Comparison of ENCODE assay signal across 12 cellular contexts in the genomic region with DNA sequence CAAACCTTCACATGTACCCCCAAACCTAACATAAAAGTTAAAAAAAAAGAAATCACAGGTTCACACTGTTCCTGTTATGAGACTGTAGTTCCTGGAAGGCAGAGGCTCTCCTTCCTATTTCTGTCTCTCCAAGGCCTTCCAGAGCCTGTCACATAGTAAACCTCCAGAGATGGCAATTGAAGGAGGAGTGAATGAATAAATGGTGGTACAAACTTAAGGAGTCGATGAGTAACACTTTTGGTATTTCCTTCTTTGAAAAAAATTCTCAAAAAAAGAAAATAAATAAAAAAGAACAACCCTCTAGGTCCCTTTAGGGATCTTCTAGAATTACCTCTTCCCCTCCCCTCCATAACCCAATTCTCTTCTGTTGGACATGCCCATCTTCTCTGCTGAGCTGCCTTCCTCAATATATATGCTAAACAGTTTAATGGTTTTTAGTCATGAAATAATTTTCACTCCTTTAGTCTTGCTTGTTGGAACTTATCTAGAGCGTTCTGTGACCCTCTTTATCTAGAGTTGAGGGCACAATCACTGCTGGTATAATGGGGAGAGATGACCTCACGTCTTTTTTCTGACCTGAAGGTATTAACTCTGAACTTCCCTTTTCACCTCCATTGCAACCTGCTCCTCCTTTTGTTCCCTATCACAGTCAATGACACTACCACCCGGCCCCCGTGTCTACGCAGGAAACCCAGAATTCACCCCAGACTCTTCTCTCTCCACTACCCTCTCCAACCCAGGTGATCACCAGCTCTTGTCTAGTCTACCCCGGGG. TPM values are rescaled to one million over a fixed set of nuclear protein-coding genes. Genes with fewer than 3 reads are reported as not detected.
DNase-seq lines count a peak whose midpoint lies in the region; ATAC-seq, FAIRE-seq and TF ChIP-seq lines count a peak whose summit lies in the region.
"Had no signal": no experiment of that assay in that cellular context is flagged by ENCODE, and none has a peak within 500 bp of the region (broad histone marks: within the 10 kb centered on the region; RNA-seq: fewer than 3 reads in every experiment).

No MANE protein-coding gene starts in this region.

- intact Hi-C loops in Calu3 (cut with micrococcal nuclease; ENCODE audit: unreplicated experiment) = no loop called here

- BruUV-seq in Calu3 (replicated peaks; lab: Mats Ljungman, UMichigan) = no TSS peak

- no peak overlapping the region for H3K4me3 ChIP-seq in choroid plexus epithelial cell (ENCODE audit: low read depth, low read length)

- H3K9me3 Mint-ChIP-seq in Calu3 (ENCODE audit: low read depth, unreplicated experiment) (no peaks in the 10 kb centered on the region), nephron progenitor cell (no peaks in the 10 kb centered on the region)
- no peaks in the 10 kb centered on the region for H3K9me3 Mint-ChIP-seq in effector memory CD8-positive, alpha-beta T cell

- DNase-seq in Calu3 = no peak
- peak; percentile 50 for DNase-seq in OCI-M1 (lab: John Stamatoyannopoulos, UW)
- DNase-seq in choroid plexus epithelial cell (ENCODE audit: low read depth) = peak; percentile 65
- no peak for DNase-seq in nephron progenitor cell
- no peak for DNase-seq in NCI-H2081 (lab: John Stamatoyannopoulos, UW)
- no peak for DNase-seq in GM12891 (ENCODE audit: insufficient read length, low spot score)
- DNase-seq in effector memory CD8-positive, alpha-beta T cell = no peak
- no peak for DNase-seq in activated CD4-positive, alpha-beta T cell treated with anti-CD3 and anti-CD28 coated beads for 1 hour
- DNase-seq: activated gamma-delta T cell, NCI-H1930 had no signal

- H3K4me3 Mint-ChIP-seq in Calu3 (ENCODE audit: low read depth, unreplicated experiment) (peak overlapping the region; percentile 92), nephron progenitor cell (peak overlapping the region; percentile 61)
- peak overlapping the region in 1 of 2 donors; percentile 42 for H3K4me3 Mint-ChIP-seq in effector memory CD8-positive, alpha-beta T cell

- H3K4me1 Mint-ChIP-seq in Calu3 (ENCODE audit: low read depth, unreplicated experiment) = peaks cover 27% of the 10 kb centered on the region
- H3K4me1 Mint-ChIP-seq in nephron progenitor cell = peaks cover 36% of the 10 kb centered on the region
- peaks cover 16 to 30% of the 10 kb centered on the region in 2 donors for H3K4me1 Mint-ChIP-seq in effector memory CD8-positive, alpha-beta T cell (ENCODE audit: low read depth in 2 of 2)

- H3K27ac Mint-ChIP-seq in Calu3 (ENCODE audit: unreplicated experiment) (peak overlapping the region; percentile 100), nephron progenitor cell (no peak overlapping the region)
- peak overlapping the region in 1 of 2 donors; percentile 97 for H3K27ac Mint-ChIP-seq in effector memory CD8-positive, alpha-beta T cell

- H3K27me3 Mint-ChIP-seq in Calu3 (ENCODE audit: unreplicated experiment) (peaks cover 7% of the 10 kb centered on the region), nephron progenitor cell (ENCODE audit: low read depth, poor library complexity) (peaks cover 9% of the 10 kb centered on the region)
- H3K27me3 Mint-ChIP-seq in effector memory CD8-positive, alpha-beta T cell = no peaks in the 10 kb centered on the region

- ATAC-seq in effector memory CD8-positive, alpha-beta T cell (replicated peaks) = no peak
- ATAC-seq: foreskin keratinocyte had no signal

- H3K36me3 Mint-ChIP-seq in Calu3 (ENCODE audit: insufficient read depth, unreplicated experiment) = peaks cover 32% of the 10 kb centered on the region
- H3K36me3 Mint-ChIP-seq in nephron progenitor cell (ENCODE audit: low read depth) = peaks cover 7% of the 10 kb centered on the region
- H3K36me3 Mint-ChIP-seq in effector memory CD8-positive, alpha-beta T cell (ENCODE audit: insufficient read depth) = peaks cover 25% of the 10 kb centered on the region

- FAIRE-seq in GM12891 (lab: Jason Lieb, UNC) = no peak

- no peak for TF ChIP-seq POLR2A in GM12891 (IDR thresholded peaks at IDR 0.05; ENCODE audit: low read depth, low read length)

- CTCF ChIA-PET in Calu3 (lab: Charles Lee) = interaction anchor here (1.8 to 2.1 kb wide), 2 partner anchors 38 to 43 kb away, joined by 7 to 41 read pairs; no protein-coding TSS in a partner anchor

- TF ChIP-seq CTCF in Calu3 (IDR thresholded peaks at IDR 0.05; ENCODE audit: unreplicated experiment) (no peak), choroid plexus epithelial cell (conservative IDR thresholded peaks at IDR 0.05; ENCODE audit: low read depth, low read length) (no peak), nephron progenitor cell (IDR thresholded peaks at IDR 0.05) (no peak)

TF ChIP-seq in GM12891, 5 proteins besides CTCF, POLR2A, EP300 and RAD21:
- no peak for TF ChIP-seq POU2F2 (IDR thresholded peaks at IDR 0.05; ENCODE audit: low read depth, low read length)
- no peak for TF ChIP-seq TAF1 (IDR thresholded peaks at IDR 0.05; ENCODE audit: low read depth, low read length)
- TF ChIP-seq SPI1 (IDR thresholded peaks at IDR 0.05; ENCODE audit: low read depth, low read length) = no peak
- no peak for TF ChIP-seq POLR2AphosphoS5 (IDR thresholded peaks at IDR 0.05; ENCODE audit: low read depth, low read length)
- TF ChIP-seq PAX5 (IDR thresholded peaks at IDR 0.05; ENCODE audit: insufficient read depth, low read length, severe bottlenecking) = no peak

RNA-seq across cellular contexts. Expression of gene TAF15, which starts 1.7 kb away (rescaled TPM):
- 284 and 286 TPM in 2 replicates for total RNA-seq in Calu3 (2022)
- polyA plus RNA-seq in GM12891 (2012; ENCODE audit: low read depth, missing spikeins) = 166 TPM

RNA-seq across cellular contexts. Expression of gene MMP28, which starts 12.1 kb away (rescaled TPM):
- not detected in 2 replicates for total RNA-seq in Calu3 (2022)
- not detected for polyA plus RNA-seq in GM12891 (2012; ENCODE audit: low read depth, missing spikeins)

RNA-seq across cellular contexts. Expression of gene C17orf50, which starts 46.9 kb away (rescaled TPM):
- total RNA-seq in Calu3 (2022) = not detected in 2 replicates
- not detected for polyA plus RNA-seq in GM12891 (2012; ENCODE audit: low read depth, missing spikeins)
- total RNA-seq: foreskin keratinocyte had no signal
- polyA plus RNA-seq: foreskin keratinocyte, neural cell had no signal

RNA-seq across cellular contexts. Expression of gene GAS2L2, which starts 54.5 kb away (rescaled TPM):
- total RNA-seq in Calu3 (2022) = not detected in 2 replicates
- not detected for polyA plus RNA-seq in GM12891 (2012; ENCODE audit: low read depth, missing spikeins)
- total RNA-seq: foreskin keratinocyte had no signal
- polyA plus RNA-seq: foreskin keratinocyte had no signal

Comparison
In these comparisons a context has a peak if more than half of its experiments do, and no peak if none do; other contexts are left out.
1. DNase-seq: peak in OCI-M1 (single experiment) and choroid plexus epithelial cell (single experiment); none in Calu3 (single experiment), nephron progenitor cell (single experiment), NCI-H2081 (0 of 2), GM12891 (single experiment), effector memory CD8-positive, alpha-beta T cell (0 of 3) and activated CD4-positive, alpha-beta T cell treated with anti-CD3 and anti-CD28 coated beads for 1 hour (single experiment).